In the genomic region with DNA sequence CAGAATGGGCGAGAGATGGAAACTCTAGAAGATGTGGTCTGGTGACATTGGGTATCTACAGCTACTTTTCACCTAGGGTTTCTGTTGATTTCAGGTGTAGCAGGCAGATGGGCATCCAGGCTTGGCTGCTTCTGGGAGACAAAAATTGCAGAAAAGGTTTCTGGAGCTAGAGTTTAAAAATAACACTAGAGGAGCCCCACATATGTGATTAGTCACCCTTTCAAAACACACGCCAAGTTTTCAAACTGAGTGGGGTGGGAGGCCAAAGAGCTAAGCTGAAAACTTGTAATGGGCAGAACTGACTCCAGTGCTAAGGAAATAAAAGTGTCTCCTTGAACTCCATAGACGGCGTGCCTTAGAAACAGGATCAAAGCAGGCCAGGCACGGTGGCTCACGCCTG, we compare ENCODE assay signal across 25 cellular contexts.
A peak's percentile ranks its signal among the peaks of the same experiment; 100 is the strongest.
DNase-seq lines count a peak whose midpoint lies in the region; ATAC-seq, FAIRE-seq and TF ChIP-seq lines count a peak whose summit lies in the region.
"Had no signal": no experiment of that assay in that cellular context is flagged by ENCODE, and none has a peak within 500 bp of the region (broad histone marks: within the 10 kb centered on the region; RNA-seq: fewer than 3 reads in every experiment).

No MANE protein-coding gene starts in this region.

- H4K20me1 ChIP-seq in astrocyte (ENCODE audit: insufficient read depth, low read length) = peaks cover 3% of the 10 kb centered on the region

- peaks cover 16% of the 10 kb centered on the region for H3K36me3 Mint-ChIP-seq in activated naive CD8-positive, alpha-beta T cell treated with anti-CD3 and anti-CD28 coated beads, Interleukin-2, amount 50 U/mL, for 24 hours (ENCODE audit: low read depth)
- peaks cover 32% of the 10 kb centered on the region for H3K36me3 Mint-ChIP-seq in activated naive CD8-positive, alpha-beta T cell treated with anti-CD3 and anti-CD28 coated beads for 36 hours
- H3K36me3 Mint-ChIP-seq in astrocyte (ENCODE audit: low read depth, unreplicated experiment) = no peaks in the 10 kb centered on the region

- TF ChIP-seq CTCF in astrocyte (IDR thresholded peaks at IDR 0.05; ENCODE audit: insufficient read depth, low read depth, low read length) = no peak
- no peak for TF ChIP-seq CTCF in fibroblast of pulmonary artery (IDR thresholded peaks at IDR 0.05; ENCODE audit: low read length, missing control alignments)

- H3K79me2 ChIP-seq in astrocyte (ENCODE audit: insufficient read depth, low read length) = no peaks in the 10 kb centered on the region

- no peak overlapping the region for H3K27ac ChIP-seq in astrocyte (ENCODE audit: low read depth, low read length)
- H3K27ac ChIP-seq: A549, ascending aorta, foreskin keratinocyte, thoracic aorta had no signal

- no peak for FAIRE-seq in astrocyte (lab: Jason Lieb, UNC)
- FAIRE-seq: A549, colon, endometrium, keratinocyte had no signal

- H3K9me3 Mint-ChIP-seq in activated naive CD8-positive, alpha-beta T cell treated with anti-CD3 and anti-CD28 coated beads, Interleukin-2, amount 50 U/mL, for 24 hours = no peaks in the 10 kb centered on the region
- no peaks in the 10 kb centered on the region for H3K9me3 Mint-ChIP-seq in activated naive CD8-positive, alpha-beta T cell treated with anti-CD3 and anti-CD28 coated beads for 36 hours
- H3K9me3 Mint-ChIP-seq in astrocyte (ENCODE audit: unreplicated experiment) = peaks cover 1% of the 10 kb centered on the region
- H3K9me3 Mint-ChIP-seq: activated naive CD4-positive, alpha-beta T cell treated with anti-CD3 and anti-CD28 coated beads for 36 hours; activated T-cell treated with anti-CD3 and anti-CD28 coated beads, Interleukin-2, amount 50 U/mL, for 4 hours; CD14-positive monocyte had no signal

- peaks cover 33% of the 10 kb centered on the region for H3K4me1 Mint-ChIP-seq in activated naive CD8-positive, alpha-beta T cell treated with anti-CD3 and anti-CD28 coated beads, Interleukin-2, amount 50 U/mL, for 24 hours
- peaks cover 22% of the 10 kb centered on the region for H3K4me1 Mint-ChIP-seq in activated naive CD8-positive, alpha-beta T cell treated with anti-CD3 and anti-CD28 coated beads for 36 hours
- H3K4me1 Mint-ChIP-seq in astrocyte (ENCODE audit: low read depth, unreplicated experiment) = peaks cover 29% of the 10 kb centered on the region

- no peaks in the 10 kb centered on the region for H3K36me3 ChIP-seq in astrocyte (ENCODE audit: insufficient read depth, low read length)
- H3K36me3 ChIP-seq: ascending aorta, thoracic aorta had no signal

- H3K4me3 ChIP-seq in astrocyte (ENCODE audit: insufficient read depth, low read depth, low read length) (no peak overlapping the region), fibroblast of pulmonary artery (replicated peaks; ENCODE audit: low read depth, low read length) (no peak overlapping the region)
- H3K4me3 ChIP-seq: A549, ascending aorta, lung, thoracic aorta had no signal

- peak overlapping the region; percentile 51 for H3K4me2 ChIP-seq in astrocyte (ENCODE audit: low read length)
- H3K4me2 ChIP-seq: A549 had no signal

- H3K27me3 ChIP-seq in astrocyte (ENCODE audit: insufficient read depth, low read length) = no peaks in the 10 kb centered on the region
- H3K27me3 ChIP-seq: ascending aorta, foreskin keratinocyte had no signal

- H2AFZ ChIP-seq in astrocyte (ENCODE audit: low read depth, low read length) = no peak overlapping the region

- ATAC-seq in activated naive CD8-positive, alpha-beta T cell treated with anti-CD3 and anti-CD28 coated beads, Interleukin-2, amount 50 U/mL, for 24 hours = no peak
- ATAC-seq in GM21360 (IDR thresholded peaks at IDR 0.05; ENCODE audit: unreplicated experiment) = no peak
- ATAC-seq: A549; activated T-cell treated with anti-CD3 and anti-CD28 coated beads, Interleukin-2, amount 50 U/mL, for 4 hours had no signal

- H3K4me1 ChIP-seq in astrocyte (ENCODE audit: insufficient read depth, low read length) = peaks cover 13% of the 10 kb centered on the region
- H3K4me1 ChIP-seq: A549, ascending aorta, foreskin keratinocyte had no signal

- no peaks in the 10 kb centered on the region for H3K27me3 Mint-ChIP-seq in activated naive CD8-positive, alpha-beta T cell treated with anti-CD3 and anti-CD28 coated beads, Interleukin-2, amount 50 U/mL, for 24 hours
- H3K27me3 Mint-ChIP-seq in activated naive CD8-positive, alpha-beta T cell treated with anti-CD3 and anti-CD28 coated beads for 36 hours = no peaks in the 10 kb centered on the region
- H3K27me3 Mint-ChIP-seq in astrocyte (ENCODE audit: low read depth, unreplicated experiment) = no peaks in the 10 kb centered on the region

- no peak for DNase-seq in activated naive CD8-positive, alpha-beta T cell treated with anti-CD3 and anti-CD28 coated beads, Interleukin-2, amount 50 U/mL, for 24 hours
- DNase-seq in activated naive CD8-positive, alpha-beta T cell treated with anti-CD3 and anti-CD28 coated beads for 36 hours = no peak
- DNase-seq in astrocyte (ENCODE audit: low read depth) = peak; percentile 64
- peak; percentile 16 for DNase-seq in fibroblast of pulmonary artery (ENCODE audit: low read depth)
- peak; percentile 63 for DNase-seq in stromal cell of bone marrow (ENCODE audit: low read depth)
- no peak for DNase-seq in stimulated activated CD4-positive, alpha-beta T cell treated with anti-CD3 and anti-CD28 coated beads, Interleukin-2, amount 100 ng/mL, for 24 hours
- DNase-seq in DMS 273 treated with DMSO at 0.1 percent for 48 hours (lab: John Stamatoyannopoulos, UW) = no peak
- DNase-seq: activated naive CD4-positive, alpha-beta T cell treated with anti-CD3 and anti-CD28 coated beads for 36 hours; activated T-cell treated with anti-CD3 and anti-CD28 coated beads, Interleukin-2, amount 50 U/mL, for 4 hours; H7; KG1; NCI-H1092 treated with DMSO at 0.1 percent for 48 hours; NCI-H2081 treated with DMSO at 0.1 percent for 48 hours; NCI-H510A; stimulated activated CD4-positive, alpha-beta T cell treated with anti-CD3 and anti-CD28 coated beads, Interleukin-15, amount 100 ng/mL, for 24 hours had no signal

- no peaks in the 10 kb centered on the region for H3K9me3 ChIP-seq in astrocyte (ENCODE audit: insufficient read depth, low read depth, low read length)
- H3K9me3 ChIP-seq: A549, ascending aorta, thoracic aorta had no signal

- H3K9ac ChIP-seq in astrocyte (ENCODE audit: low read length) = no peak overlapping the region

- H3K27ac Mint-ChIP-seq in activated naive CD8-positive, alpha-beta T cell treated with anti-CD3 and anti-CD28 coated beads, Interleukin-2, amount 50 U/mL, for 24 hours = peak overlapping the region; percentile 40
- no peak overlapping the region for H3K27ac Mint-ChIP-seq in activated naive CD8-positive, alpha-beta T cell treated with anti-CD3 and anti-CD28 coated beads for 36 hours
- no peak overlapping the region for H3K27ac Mint-ChIP-seq in astrocyte (ENCODE audit: unreplicated experiment)
- H3K27ac Mint-ChIP-seq: activated naive CD4-positive, alpha-beta T cell treated with anti-CD3 and anti-CD28 coated beads for 36 hours had no signal

- H3K4me3 Mint-ChIP-seq in activated naive CD8-positive, alpha-beta T cell treated with anti-CD3 and anti-CD28 coated beads, Interleukin-2, amount 50 U/mL, for 24 hours = no peak overlapping the region
- no peak overlapping the region for H3K4me3 Mint-ChIP-seq in activated naive CD8-positive, alpha-beta T cell treated with anti-CD3 and anti-CD28 coated beads for 36 hours
- no peak overlapping the region for H3K4me3 Mint-ChIP-seq in astrocyte (ENCODE audit: unreplicated experiment)
- H3K4me3 Mint-ChIP-seq: activated naive CD4-positive, alpha-beta T cell treated with anti-CD3 and anti-CD28 coated beads for 36 hours; activated T-cell treated with anti-CD3 and anti-CD28 coated beads, Interleukin-2, amount 50 U/mL, for 4 hours; CD14-positive monocyte had no signal

Comparison
In these comparisons a context has a peak if more than half of its experiments do, and no peak if none do; other contexts are left out.
1. DNase-seq: peak in astrocyte (single experiment), fibroblast of pulmonary artery (single experiment) and stromal cell of bone marrow (single experiment); none in activated naive CD8-positive, alpha-beta T cell treated with anti-CD3 and anti-CD28 coated beads, Interleukin-2, amount 50 U/mL, for 24 hours (single experiment), activated naive CD8-positive, alpha-beta T cell treated with anti-CD3 and anti-CD28 coated beads for 36 hours (single experiment), stimulated activated CD4-positive, alpha-beta T cell treated with anti-CD3 and anti-CD28 coated beads, Interleukin-2, amount 100 ng/mL, for 24 hours (0 of 2) and DMS 273 treated with DMSO at 0.1 percent for 48 hours (single experiment).